In genomic region chr19:6753178-6754031, GRCh38 we compare ENCODE assay signal across 8 cellular contexts. TPM values are rescaled to one million over a fixed set of nuclear protein-coding genes. Genes with fewer than 3 reads are reported as not detected.
DNase-seq lines count a peak whose midpoint lies in the region; ATAC-seq and TF ChIP-seq lines count a peak whose summit lies in the region.

No MANE protein-coding gene starts in this region.

- peak; percentile 61 for ATAC-seq in HG02938 (IDR thresholded peaks at IDR 0.05; ENCODE audit: unreplicated experiment)

- DNase-seq in DMS 273 (lab: John Stamatoyannopoulos, UW; ENCODE audit: unreplicated experiment) (peak; percentile 67), DMS 273 treated with DMSO at 0.1 percent for 48 hours (lab: John Stamatoyannopoulos, UW) (no peak), RPMI7951 (ENCODE audit: low read depth) (peak; percentile 68), cardiac septum (ENCODE audit: low spot score) (peak; percentile 91), retinal pigment epithelial cell (ENCODE audit: low read depth) (no peak), NCI-H187 (lab: John Stamatoyannopoulos, UW) (no peak)
- DNase-seq in activated effector memory CD4-positive, alpha-beta T cell treated with anti-CD3 and anti-CD28 coated beads, Interleukin-2, amount 50 U/mL, for 16 hours: peak; percentile 90

- peak overlapping the region; percentile 46 for H3K4me3 ChIP-seq in retinal pigment epithelial cell (ENCODE audit: low read length)

- TF ChIP-seq CTCF in retinal pigment epithelial cell (conservative IDR thresholded peaks at IDR 0.05; ENCODE audit: low read depth, low read length): peak; percentile 37

- intact Hi-C loops in cardiac septum (cut with DNase I): no loop called here

RNA-seq across cellular contexts. Expression of gene SH2D3A, which starts 13.8 kb away (rescaled TPM):
- total RNA-seq in RPMI7951 (2014; rRNA removed; shearing (Covaris generic)): not detected in 2 replicates
- total RNA-seq in cardiac septum: 0.40 TPM

RNA-seq across cellular contexts. Expression of gene TRIP10, which starts 13.9 kb away (rescaled TPM):
- total RNA-seq in RPMI7951 (2014; rRNA removed; shearing (Covaris generic)): 31.0 and 34.6 TPM in 2 replicates
- total RNA-seq in cardiac septum: 86.1 TPM

RNA-seq across cellular contexts. Expression of gene GPR108, which starts 16.0 kb away (rescaled TPM):
- total RNA-seq in RPMI7951 (2014; rRNA removed; shearing (Covaris generic)): 39.8 and 55.9 TPM in 2 replicates
- 22.5 TPM for total RNA-seq in cardiac septum

RNA-seq across cellular contexts. Expression of gene VAV1, which starts 19.1 kb away (rescaled TPM):
- total RNA-seq in RPMI7951 (2014; rRNA removed; shearing (Covaris generic)): 0.12 TPM in 1 of 2 replicates, not detected in the other
- 1.5 TPM for total RNA-seq in cardiac septum

RNA-seq across cellular contexts. Expression of gene C3, which starts 33.0 kb away (rescaled TPM):
- 0.68 and 0.72 TPM in 2 replicates for total RNA-seq in RPMI7951 (2014; rRNA removed; shearing (Covaris generic))
- 50.6 TPM for total RNA-seq in cardiac septum

Comparison
In these comparisons a context has a peak if more than half of its experiments do, and no peak if none do; other contexts are left out.
1. DNase-seq: peak in DMS 273 (single experiment), RPMI7951 (single experiment), activated effector memory CD4-positive, alpha-beta T cell treated with anti-CD3 and anti-CD28 coated beads, Interleukin-2, amount 50 U/mL, for 16 hours (single experiment) and cardiac septum (single experiment); none in DMS 273 treated with DMSO at 0.1 percent for 48 hours (single experiment), retinal pigment epithelial cell (single experiment) and NCI-H187 (0 of 2).